ENCODE assay signal across 10 cellular contexts in genomic region chr2:219309278-219309677, GRCh38. TPM values are rescaled to one million over a fixed set of nuclear protein-coding genes. Genes with fewer than 3 reads are reported as not detected.
A peak's percentile ranks its signal among the peaks of the same experiment; 100 is the strongest.
DNase-seq lines count a peak whose midpoint lies in the region; FAIRE-seq and TF ChIP-seq lines count a peak whose summit lies in the region.
"Had no signal": no experiment of that assay in that cellular context is flagged by ENCODE, and none has a peak within 500 bp of the region (broad histone marks: within the 10 kb centered on the region; RNA-seq: fewer than 3 reads in every experiment).

Gene PTPRN, minus strand, starts transcription at chr2:219309401. Its CDS starts 69 bp downstream, at chr2:219309332.

- no peak for FAIRE-seq in H1 (lab: Jason Lieb, UNC)
- FAIRE-seq: endometrium had no signal

- H3K4me3 Mint-ChIP-seq in activated T-cell treated with anti-CD3 and anti-CD28 coated beads, Interleukin-2, amount 50 U/mL, for 24 hours = no peak within 1 kb of the TSS
- H3K4me3 Mint-ChIP-seq: activated B cell treated with CpG ODN at 0.5 μM for 24 hours had no signal

- H2BK20ac ChIP-seq in H1 (ENCODE audit: low read length) = no peak within 1 kb of the TSS; the same call in none of the 2 replicates

- peak within 1 kb of the TSS; percentile 84; the same call in 1 of the 2 replicates for H3K18ac ChIP-seq in H1 (ENCODE audit: extremely low read depth, low read length)

- no peak for TF ChIP-seq RAD21 in H1 (IDR thresholded peaks at IDR 0.05 in 1 of 2, conservative IDR thresholded peaks at IDR 0.05 in 1 of 2; ENCODE audit: low read depth in 2 of 2, low read length in 2 of 2)

- H3K9me3 ChIP-seq in H1 (ENCODE audit: insufficient read depth in 2 of 2, low read depth in 1 of 2, low read length in 1 of 2) = no peaks in the 10 kb centered on the region
- H3K9me3 ChIP-seq in parathyroid adenoma (ENCODE audit: control insufficient read depth, low read length) = no peaks in the 10 kb centered on the region

- H2BK5ac ChIP-seq in H1 (ENCODE audit: low read depth, low read length) = no peak within 1 kb of the TSS; the same call in 1 of the 2 replicates

- no peak within 1 kb of the TSS for H3K9ac ChIP-seq in H1 (replicated peaks in 1 of 4; ENCODE audit: extremely low read depth in 1 of 4, low read depth in 3 of 4, low read length in 3 of 4)
- peak within 1 kb of the TSS; percentile 24 for H3K9ac ChIP-seq in parathyroid adenoma

- H3K79me2 ChIP-seq in H1 (ENCODE audit: control insufficient read depth in 1 of 2, insufficient read depth in 2 of 2, low read length in 2 of 2) = no peaks in the 10 kb centered on the region
- no peaks in the 10 kb centered on the region for H3K79me2 ChIP-seq in parathyroid adenoma

- H4K8ac ChIP-seq in H1 (ENCODE audit: extremely low read depth, insufficient read depth, low read length) = no peak within 1 kb of the TSS; the same call in 1 of the 2 replicates

- peak; percentile 97 for DNase-seq in H7
- DNase-seq in NCI-H510A treated with DMSO at 0.1 percent for 48 hours (lab: John Stamatoyannopoulos, UW) = peak; percentile 88
- peak in 1 of 2 experiments; percentile 84 for DNase-seq in H1 (ENCODE audit: low read depth in 1 of 2, low spot score in 2 of 2)
- DNase-seq in activated naive CD4-positive, alpha-beta T cell (lab: John Stamatoyannopoulos, UW) = no peak
- no peak for DNase-seq in GM10248 (ENCODE audit: extremely low spot score)
- DNase-seq in erythroblast (lab: John Stamatoyannopoulos, UW) = no peak
- DNase-seq in activated T-cell treated with anti-CD3 and anti-CD28 coated beads, Interleukin-2, amount 50 U/mL, for 24 hours = no peak
- DNase-seq: activated B cell treated with CpG ODN at 0.5 μM for 24 hours had no signal

- no peak within 1 kb of the TSS for H4K91ac ChIP-seq in H1 (replicated peaks; ENCODE audit: insufficient read length, low read length)

- no peak for TF ChIP-seq CTCF in H1 (IDR thresholded peaks at IDR 0.05; ENCODE audit: control extremely low read depth in 1 of 3, insufficient read depth in 1 of 3, low read depth in 1 of 3, low read length in 3 of 3)
- TF ChIP-seq CTCF in parathyroid adenoma (IDR thresholded peaks at IDR 0.05) = no peak
- no peak for TF ChIP-seq CTCF in GM10248 (IDR thresholded peaks at IDR 0.05; ENCODE audit: control extremely low read depth, extremely low read depth, low read depth, missing control alignments)

- no peak within 1 kb of the TSS for H3K23ac ChIP-seq in H1 (ENCODE audit: insufficient read length)

- H3K27ac Mint-ChIP-seq in activated T-cell treated with anti-CD3 and anti-CD28 coated beads, Interleukin-2, amount 50 U/mL, for 24 hours = no peak within 1 kb of the TSS
- H3K27ac Mint-ChIP-seq: activated B cell treated with CpG ODN at 0.5 μM for 24 hours had no signal

- no peak within 1 kb of the TSS for H3K27ac ChIP-seq in H1 (ENCODE audit: low read depth, low read length)
- peak within 1 kb of the TSS; percentile 53 for H3K27ac ChIP-seq in parathyroid adenoma

- H4K5ac ChIP-seq in H1 (ENCODE audit: insufficient read length, low read depth, low read length) = no peak within 1 kb of the TSS

- H2AK5ac ChIP-seq in H1 (ENCODE audit: low read depth, low read length) = peak within 1 kb of the TSS; percentile 84

- H3K36me3 Mint-ChIP-seq in activated T-cell treated with anti-CD3 and anti-CD28 coated beads, Interleukin-2, amount 50 U/mL, for 24 hours (ENCODE audit: low read depth) = no peaks in the 10 kb centered on the region

- no peak within 1 kb of the TSS for H2AFZ ChIP-seq in H1 (ENCODE audit: low read length)
- peak within 1 kb of the TSS; percentile 95 for H2AFZ ChIP-seq in parathyroid adenoma

- H3K4me1 ChIP-seq in H1 (replicated peaks in 1 of 4; ENCODE audit: control insufficient read depth in 3 of 4, insufficient read depth in 4 of 4, low read length in 3 of 4) (peaks cover 0 to 9% (median 4%) of the 10 kb centered on the region in 4 experiments; a peak in 5 of 7 replicates), parathyroid adenoma (no peaks in the 10 kb centered on the region)

- TF ChIP-seq POLR2A in H1 (IDR thresholded peaks at IDR 0.05; ENCODE audit: control extremely low read depth in 1 of 2, low read depth in 2 of 2, low read length in 2 of 2) (no peak), erythroblast (IDR thresholded peaks at IDR 0.05; ENCODE audit: low read length) (no peak)

- no peaks in the 10 kb centered on the region for H3K79me1 ChIP-seq in H1 (ENCODE audit: low read depth, low read length)

- H2BK15ac ChIP-seq in H1 (ENCODE audit: low read length) = no peak within 1 kb of the TSS

- no peak within 1 kb of the TSS for H3K14ac ChIP-seq in H1 (ENCODE audit: insufficient read length)

- H3K4me1 Mint-ChIP-seq in activated T-cell treated with anti-CD3 and anti-CD28 coated beads, Interleukin-2, amount 50 U/mL, for 24 hours (ENCODE audit: low read depth) = peaks cover 7% of the 10 kb centered on the region

- H4K20me1 ChIP-seq in H1 (replicated peaks in 1 of 2; ENCODE audit: control insufficient read depth in 1 of 2, insufficient read depth in 2 of 2, low read length in 2 of 2) = peaks cover 0 to 1% of the 10 kb centered on the region in 2 experiments

- H3K4me3 ChIP-seq in H7 (ENCODE audit: insufficient read depth, low read depth, low read length) (peak within 1 kb of the TSS; percentile 53), H1 (ENCODE audit: extremely low read depth in 1 of 4, insufficient read depth in 2 of 4, low read depth in 3 of 4, low read length in 4 of 4) (peak within 1 kb of the TSS; percentile 38 to 74 (median 44)), parathyroid adenoma (ENCODE audit: low read depth, low read length) (no peak within 1 kb of the TSS)

- H3K36me3 ChIP-seq in H7 (replicated peaks; ENCODE audit: control insufficient read depth, insufficient read depth, low read length) (no peaks in the 10 kb centered on the region), H1 (ENCODE audit: control insufficient read depth in 2 of 4, insufficient read depth in 4 of 4, low read length in 3 of 4) (no peaks in the 10 kb centered on the region), parathyroid adenoma (ENCODE audit: control insufficient read depth, insufficient read depth, low read length) (no peaks in the 10 kb centered on the region)

- H3K27me3 Mint-ChIP-seq in activated T-cell treated with anti-CD3 and anti-CD28 coated beads, Interleukin-2, amount 50 U/mL, for 24 hours = peaks cover 73% of the 10 kb centered on the region

- H3K4ac ChIP-seq in H1 (replicated peaks; ENCODE audit: insufficient read length, low read depth, low read length) = no peak within 1 kb of the TSS

- CTCF ChIA-PET in H1 (lab: Charles Lee; ENCODE audit: partially characterized antibody) (interaction anchor here (1.0 to 13.4 kb wide), 8 partner anchors 10 to 287 kb away, joined by 3 to 82 read pairs (median 4); no protein-coding TSS in a partner anchor), GM10248 (lab: Yijun Ruan, JAX) (interaction anchor here (1.2 to 4.4 kb wide), 5 partner anchors 9 to 32 kb away, joined by 3 to 28 read pairs (median 6); no protein-coding TSS in a partner anchor)

- POLR2A ChIA-PET in H1 (lab: Charles Lee; ENCODE audit: partially characterized antibody) (interaction anchor here (1.1 to 3.3 kb wide), 5 partner anchors 12 to 90 kb away, joined by 3 to 12 read pairs (median 6); partner anchors contain the start of genes ABCB6 and DNAJB2), GM10248 (lab: Yijun Ruan, JAX) (no interaction called here)

- H3K4me2 ChIP-seq in H1 (ENCODE audit: insufficient read depth in 1 of 2, low read depth in 2 of 2, low read length in 2 of 2) = peak within 1 kb of the TSS; percentile 85 to 90
- H3K4me2 ChIP-seq in parathyroid adenoma (ENCODE audit: low read length) = no peak within 1 kb of the TSS

- H3K23me2 ChIP-seq in H1 (ENCODE audit: low read depth, low read length) = peaks cover 11% of the 10 kb centered on the region; the same call in 1 of the 2 replicates

- peaks cover 26% of the 10 kb centered on the region for H3K27me3 ChIP-seq in H7 (ENCODE audit: control insufficient read depth, insufficient read depth, low read length)
- peaks cover 0 to 14% (median 12%) of the 10 kb centered on the region in 4 experiments; a peak in 4 of 7 replicates for H3K27me3 ChIP-seq in H1 (replicated peaks in 1 of 4; ENCODE audit: control insufficient read depth in 3 of 4, extremely low read depth in 1 of 4, insufficient read depth in 3 of 4, low read length in 3 of 4)
- peaks cover 4% of the 10 kb centered on the region for H3K27me3 ChIP-seq in parathyroid adenoma (ENCODE audit: control insufficient read depth, insufficient read depth, low read length)

- no peak within 1 kb of the TSS for H3K56ac ChIP-seq in H1 (replicated peaks; ENCODE audit: insufficient read length, low read depth, low read length)

- no peaks in the 10 kb centered on the region for H3K9me3 Mint-ChIP-seq in activated T-cell treated with anti-CD3 and anti-CD28 coated beads, Interleukin-2, amount 50 U/mL, for 24 hours
- H3K9me3 Mint-ChIP-seq: activated B cell treated with CpG ODN at 0.5 μM for 24 hours had no signal

- peak within 1 kb of the TSS; percentile 91; the same call in 1 of the 2 replicates for H2BK12ac ChIP-seq in H1 (ENCODE audit: low read depth, low read length)

- no peak for TF ChIP-seq EP300 in H1 (IDR thresholded peaks at IDR 0.05; ENCODE audit: borderline replicate concordance in 1 of 2, low read depth in 2 of 2, low read length in 2 of 2)

- WGBS in H1 (ENCODE audit: extremely low coverage in 1 of 2, insufficient coverage in 1 of 2, insufficient read length in 1 of 2, insufficient replicate concordance in 2 of 2, low coverage in 1 of 2, low lambda C conversion rate in 2 of 2, missing lambda C conversion rate in 1 of 2), 2 experiments = 4% methylated on average over 26 of the region's 37 CpGs; no CpG with 5 or more reads in 1 of the 2 experiments

- no peak within 1 kb of the TSS for H2BK120ac ChIP-seq in H1 (replicated peaks; ENCODE audit: low read depth, low read length)

TF ChIP-seq in H1, 55 proteins besides CTCF, POLR2A, EP300 and RAD21 (continues in another document):
- TF ChIP-seq SUZ12 (IDR thresholded peaks at IDR 0.05; ENCODE audit: low read length) (no peak), CEBPB (IDR thresholded peaks at IDR 0.05; ENCODE audit: low read depth, low read length) (peak; percentile 84), TEAD4 (IDR thresholded peaks at IDR 0.05; ENCODE audit: low read depth, low read length) (0 out of 2 replicates have a peak, but pooled peaks have one; percentile 5), JUND (IDR thresholded peaks at IDR 0.05; ENCODE audit: low read length) (peak; percentile 45; the same call in 1 of the 2 replicates), CREB1 (IDR thresholded peaks at IDR 0.05) (peak; percentile 96)

RNA-seq across cellular contexts. Expression of gene PTPRN, which starts in this region (rescaled TPM):
- 0.73 and 2.0 TPM in 2 replicates for total RNA-seq in H7 (2014; rRNA removed; shearing (Covaris generic))
- total RNA-seq in H1 (2021; fragmentation: NEBNext Ultra II Directional; extraction: Animal tissue kit (Norgen Biotek cat#: 25700)) = 5.2 and 5.4 TPM in 2 replicates
- 8.2 and 17.4 TPM in 2 replicates for polyA plus RNA-seq in H1 (2011; rRNA removed)
- 8.2 TPM for polyA plus RNA-seq in H1 (2011; cell fraction: cytosol; rRNA removed)
- polyA plus RNA-seq in H1 (2011; cell fraction: nucleus; rRNA removed) = 17.7 TPM
- polyA plus RNA-seq in H1 (2012, experiment 1 of 2) = 5.5 to 8.5 TPM (median 7.6 TPM) in 4 replicates
- 5.3 TPM for polyA plus RNA-seq in H1 (2012, experiment 2 of 2)
- 14.0 TPM for polyA plus RNA-seq in H1 (2013, experiment 1 of 2)
- 13.1 TPM for polyA plus RNA-seq in H1 (2013, experiment 2 of 2)
- 6.9 and 11.9 TPM in 2 replicates for polyA minus RNA-seq in H1 (2011; rRNA and poly(A)+ RNA removed)
- 7.1 TPM for polyA minus RNA-seq in H1 (2011; cell fraction: cytosol; rRNA and poly(A)+ RNA removed)
- polyA minus RNA-seq in H1 (2011; cell fraction: nucleus; rRNA and poly(A)+ RNA removed) = 6.9 TPM
- total RNA-seq: activated B cell treated with CpG ODN at 0.5 μM for 24 hours had no signal

Comparison
In these comparisons a context has a peak if more than half of its experiments do, and no peak if none do; other contexts are left out.
1. DNase-seq: peak in H7 (single experiment) and NCI-H510A treated with DMSO at 0.1 percent for 48 hours (single experiment); none in activated naive CD4-positive, alpha-beta T cell (0 of 4), GM10248 (single experiment), erythroblast (0 of 2) and activated T-cell treated with anti-CD3 and anti-CD28 coated beads, Interleukin-2, amount 50 U/mL, for 24 hours (single experiment).